1 cellular context compared by ENCODE assay signal in the genomic region with DNA sequence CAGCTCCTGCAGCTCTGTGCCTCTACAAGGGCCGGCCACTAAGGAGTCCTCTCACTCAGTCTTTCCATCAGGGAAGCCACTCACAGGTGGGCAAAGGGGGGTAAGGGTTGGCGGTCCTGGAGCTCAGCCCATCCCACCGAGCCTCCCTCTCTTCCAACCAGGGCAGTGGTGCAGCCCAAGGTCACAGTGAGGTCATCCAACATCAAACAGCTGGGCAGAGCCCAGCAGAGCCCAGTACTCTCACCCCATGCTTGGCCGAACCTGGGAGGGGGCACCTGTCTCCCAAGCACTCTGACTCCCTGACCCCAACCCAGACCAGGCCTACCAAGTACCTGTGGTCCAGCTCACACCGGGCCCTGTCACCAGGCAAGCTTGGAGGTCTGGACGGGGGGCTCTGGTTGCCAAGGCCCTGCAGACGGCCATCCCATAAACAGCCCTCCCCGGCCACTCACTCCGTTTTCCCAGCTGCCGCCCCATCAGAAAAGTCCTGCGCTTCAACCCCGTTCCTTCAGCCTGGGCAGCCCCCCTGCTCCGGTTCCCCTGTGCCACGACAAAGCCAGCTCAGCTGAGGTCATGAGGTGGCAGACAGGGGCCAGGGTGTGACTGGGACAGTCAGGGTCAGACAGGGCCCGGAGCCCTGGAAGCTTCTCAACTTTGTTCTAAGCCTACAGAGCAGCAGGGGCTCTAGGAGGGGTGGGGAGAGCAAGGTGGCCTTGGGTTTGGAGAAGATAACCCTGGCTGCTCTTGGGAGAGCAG.
TF ChIP-seq lines count a peak whose summit lies in the region.

No MANE protein-coding gene starts in this region.

TF ChIP-seq in SK-N-SH treated with all-trans-retinoic acid at 6 μM for 48 hours, 23 proteins besides CTCF, POLR2A, EP300 and RAD21 (continued from another document):
- TF ChIP-seq, protein P1, sequence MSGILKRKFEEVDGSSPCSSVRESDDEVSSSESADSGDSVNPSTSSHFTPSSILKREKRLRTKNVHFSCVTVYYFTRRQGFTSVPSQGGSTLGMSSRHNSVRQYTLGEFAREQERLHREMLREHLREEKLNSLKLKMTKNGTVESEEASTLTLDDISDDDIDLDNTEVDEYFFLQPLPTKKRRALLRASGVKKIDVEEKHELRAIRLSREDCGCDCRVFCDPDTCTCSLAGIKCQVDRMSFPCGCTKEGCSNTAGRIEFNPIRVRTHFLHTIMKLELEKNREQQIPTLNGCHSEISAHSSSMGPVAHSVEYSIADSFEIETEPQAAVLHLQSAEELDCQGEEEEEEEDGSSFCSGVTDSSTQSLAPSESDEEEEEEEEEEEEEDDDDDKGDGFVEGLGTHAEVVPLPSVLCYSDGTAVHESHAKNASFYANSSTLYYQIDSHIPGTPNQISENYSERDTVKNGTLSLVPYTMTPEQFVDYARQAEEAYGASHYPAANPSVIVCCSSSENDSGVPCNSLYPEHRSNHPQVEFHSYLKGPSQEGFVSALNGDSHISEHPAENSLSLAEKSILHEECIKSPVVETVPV (CRISPR knock-in tag; IDR thresholded peaks at IDR 0.05), result no peak
- TF ChIP-seq ZC3H10 (CRISPR knock-in tag; IDR thresholded peaks at IDR 0.05), result no peak
